Comparison of ENCODE assay signal across 8 cellular contexts in the genomic region with DNA sequence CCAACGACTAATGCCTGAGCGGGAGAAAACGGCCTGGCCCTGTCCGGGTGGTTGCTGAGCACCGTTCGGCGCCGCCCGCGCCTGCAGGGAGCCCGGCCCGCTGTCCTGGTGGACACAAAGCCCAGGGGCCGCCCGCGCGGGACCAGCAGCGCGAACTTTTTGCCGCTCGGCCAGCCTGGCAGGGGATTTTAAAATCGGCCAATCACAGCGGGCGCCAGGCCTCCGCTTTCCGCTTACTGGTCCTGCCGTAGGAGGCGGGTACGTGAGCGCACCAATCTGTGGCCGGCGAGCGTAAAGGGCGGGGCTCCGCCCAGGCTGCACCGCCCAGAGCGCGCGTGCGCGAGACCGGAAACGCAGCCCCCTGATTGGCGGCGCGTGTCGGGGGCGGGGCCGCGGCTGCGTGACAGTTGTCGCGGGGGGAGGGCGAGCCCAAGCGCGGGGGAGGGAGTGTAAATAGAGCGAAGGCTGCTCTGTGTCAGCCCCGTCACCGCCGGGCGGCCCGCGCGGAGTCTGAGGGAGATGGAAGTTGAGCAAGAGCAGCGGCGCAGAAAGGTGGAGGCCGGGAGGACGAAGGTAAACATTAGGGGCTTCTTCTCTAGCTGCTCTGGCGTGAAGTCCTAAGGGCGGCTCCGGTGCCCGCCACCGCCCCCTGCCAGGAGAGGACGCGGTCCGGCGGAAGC. TPM values are rescaled to one million over a fixed set of nuclear protein-coding genes. Genes with fewer than 3 reads are reported as not detected.
DNase-seq lines count a peak whose midpoint lies in the region; ATAC-seq and TF ChIP-seq lines count a peak whose summit lies in the region.

A gene (minus strand): TSS at position 161 of the 680 bp plus-strand sequence. CDS start 1,132 bp downstream, outside the sequence.
A gene with protein sequence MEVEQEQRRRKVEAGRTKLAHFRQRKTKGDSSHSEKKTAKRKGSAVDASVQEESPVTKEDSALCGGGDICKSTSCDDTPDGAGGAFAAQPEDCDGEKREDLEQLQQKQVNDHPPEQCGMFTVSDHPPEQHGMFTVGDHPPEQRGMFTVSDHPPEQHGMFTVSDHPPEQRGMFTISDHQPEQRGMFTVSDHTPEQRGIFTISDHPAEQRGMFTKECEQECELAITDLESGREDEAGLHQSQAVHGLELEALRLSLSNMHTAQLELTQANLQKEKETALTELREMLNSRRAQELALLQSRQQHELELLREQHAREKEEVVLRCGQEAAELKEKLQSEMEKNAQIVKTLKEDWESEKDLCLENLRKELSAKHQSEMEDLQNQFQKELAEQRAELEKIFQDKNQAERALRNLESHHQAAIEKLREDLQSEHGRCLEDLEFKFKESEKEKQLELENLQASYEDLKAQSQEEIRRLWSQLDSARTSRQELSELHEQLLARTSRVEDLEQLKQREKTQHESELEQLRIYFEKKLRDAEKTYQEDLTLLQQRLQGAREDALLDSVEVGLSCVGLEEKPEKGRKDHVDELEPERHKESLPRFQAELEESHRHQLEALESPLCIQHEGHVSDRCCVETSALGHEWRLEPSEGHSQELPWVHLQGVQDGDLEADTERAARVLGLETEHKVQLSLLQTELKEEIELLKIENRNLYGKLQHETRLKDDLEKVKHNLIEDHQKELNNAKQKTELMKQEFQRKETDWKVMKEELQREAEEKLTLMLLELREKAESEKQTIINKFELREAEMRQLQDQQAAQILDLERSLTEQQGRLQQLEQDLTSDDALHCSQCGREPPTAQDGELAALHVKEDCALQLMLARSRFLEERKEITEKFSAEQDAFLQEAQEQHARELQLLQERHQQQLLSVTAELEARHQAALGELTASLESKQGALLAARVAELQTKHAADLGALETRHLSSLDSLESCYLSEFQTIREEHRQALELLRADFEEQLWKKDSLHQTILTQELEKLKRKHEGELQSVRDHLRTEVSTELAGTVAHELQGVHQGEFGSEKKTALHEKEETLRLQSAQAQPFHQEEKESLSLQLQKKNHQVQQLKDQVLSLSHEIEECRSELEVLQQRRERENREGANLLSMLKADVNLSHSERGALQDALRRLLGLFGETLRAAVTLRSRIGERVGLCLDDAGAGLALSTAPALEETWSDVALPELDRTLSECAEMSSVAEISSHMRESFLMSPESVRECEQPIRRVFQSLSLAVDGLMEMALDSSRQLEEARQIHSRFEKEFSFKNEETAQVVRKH (N-terminal part only) (plus strand): TSS at position 447 of the 680 bp plus-strand sequence. CDS start 73 bp downstream, at position 520.

- POLR2A ChIA-PET in CD4-positive, alpha-beta T cell (lab: Charles Lee) = no interaction called here

- peak within 1 kb of the TSS; percentile 96 for H3K4me3 Mint-ChIP-seq in CD4-positive, alpha-beta T cell

- no peaks in the 10 kb centered on the region for H3K9me3 Mint-ChIP-seq in CD4-positive, alpha-beta T cell

- 0% methylated on average over 23 of the region's 76 CpGs for WGBS in right lobe of liver (ENCODE audit: insufficient coverage, low coverage, low lambda C conversion rate, missing lambda C conversion rate)

- peaks cover 39% of the 10 kb centered on the region for H3K4me1 Mint-ChIP-seq in CD4-positive, alpha-beta T cell (ENCODE audit: low read depth)

- DNase-seq in CD4-positive, alpha-beta T cell = peak; percentile 95 to 99 (median 96)
- DNase-seq in HK-2 (ENCODE audit: unreplicated experiment) (peak; percentile 94), NCI-H82 treated with DMSO at 0.1 percent for 48 hours (lab: John Stamatoyannopoulos, UW; ENCODE audit: unreplicated experiment) (peak; percentile 82), dorsolateral prefrontal cortex (peak; percentile 96 to 99 (median 98)), right lobe of liver (peak; percentile 99)
- peak; percentile 95 to 97 for DNase-seq in activated CD4-positive, alpha-beta T cell treated with anti-CD3 and anti-CD28 coated beads, Interleukin-2, amount 50 U/mL, for 48 hours
- peak; percentile 97 for DNase-seq in stimulated activated CD4-positive, alpha-beta T cell treated with anti-CD3 and anti-CD28 coated beads, Interleukin-4, amount 100 ng/mL, for 24 hours

- peak; percentile 81 for ATAC-seq in CD4-positive, alpha-beta T cell (ENCODE audit: poor library complexity)
- peak; percentile 74 for ATAC-seq in GM19455 (IDR thresholded peaks at IDR 0.05; ENCODE audit: unreplicated experiment)
- peak; percentile 90 to 95 (median 93) for ATAC-seq in right lobe of liver

- H3K36me3 ChIP-seq in right lobe of liver = peaks cover 0 to 6% (median 0%) of the 10 kb centered on the region in 4 donors

- H3K4me1 ChIP-seq in right lobe of liver = peaks cover 0 to 18% (median 8%) of the 10 kb centered on the region in 4 donors

- no peaks in the 10 kb centered on the region for H3K27me3 ChIP-seq in CD4-positive, alpha-beta T cell (ENCODE audit: control insufficient read depth, insufficient read depth, low read length)
- H3K27me3 ChIP-seq in dorsolateral prefrontal cortex (no peaks in the 10 kb centered on the region), right lobe of liver (no peaks in the 10 kb centered on the region)

- CTCF ChIA-PET in CD4-positive, alpha-beta T cell (lab: Charles Lee) = interaction anchor here (1.0 kb wide), 1 partner anchor 181 kb away, joined by 3 read pairs; no protein-coding TSS in a partner anchor

- H3K4me3 ChIP-seq in dorsolateral prefrontal cortex = peak within 1 kb of the TSS; percentile 78 to 100 (median 99)
- H3K4me3 ChIP-seq in right lobe of liver = peak within 1 kb of the TSS; percentile 97 to 100 (median 98)

- intact Hi-C loops in CD4-positive, alpha-beta T cell (cut with DNase I, micrococcal nuclease) = loop anchor here (1.0 to 10.0 kb wide), 9 partner anchors 37 to 1039 kb away; a partner anchor contains a TSS
- intact Hi-C loops in dorsolateral prefrontal cortex (cut with DNase I) (loop anchor here (1.0 to 10.0 kb wide), 5 partner anchors 38 to 179 kb away; a partner anchor contains a TSS), right lobe of liver (cut with DNase I) (no loop called here)

- TF ChIP-seq POLR2A in right lobe of liver (IDR thresholded peaks at IDR 0.05) = no peak

- peak within 1 kb of the TSS; percentile 96 for H3K27ac ChIP-seq in CD4-positive, alpha-beta T cell (ENCODE audit: low read depth, low read length)
- peak within 1 kb of the TSS; percentile 83 to 100 (median 98) for H3K27ac ChIP-seq in dorsolateral prefrontal cortex
- H3K27ac ChIP-seq in right lobe of liver = peak within 1 kb of the TSS; percentile 93 to 96 (median 94)

- no peak for TF ChIP-seq CTCF in CD4-positive, alpha-beta T cell (IDR thresholded peaks at IDR 0.05)
- peak in 10 of 56 donors; percentile 8 to 38 (median 18) for TF ChIP-seq CTCF in dorsolateral prefrontal cortex (IDR thresholded peaks at IDR 0.05 in 54 of 56, conservative IDR thresholded peaks at IDR 0.05 in 2 of 56; ENCODE audit: low read depth in 1 of 56, partially characterized antibody in 56 of 56)
- TF ChIP-seq CTCF in right lobe of liver (IDR thresholded peaks at IDR 0.05) = no peak

- H3K27me3 Mint-ChIP-seq in CD4-positive, alpha-beta T cell = no peaks in the 10 kb centered on the region

- peaks cover 33% of the 10 kb centered on the region for H3K36me3 Mint-ChIP-seq in CD4-positive, alpha-beta T cell (ENCODE audit: low read depth)

- peak within 1 kb of the TSS; percentile 99 for H3K27ac Mint-ChIP-seq in CD4-positive, alpha-beta T cell

- H3K9me3 ChIP-seq in CD4-positive, alpha-beta T cell (ENCODE audit: control insufficient read depth, low read length) = no peaks in the 10 kb centered on the region
- H3K9me3 ChIP-seq in right lobe of liver = no peaks in the 10 kb centered on the region

RNA-seq across cellular contexts. Expression of the first gene that starts in this region (rescaled TPM):
- 1 to 10 TPM; 2.0 to 2.8 TPM for total RNA-seq in CD4-positive, alpha-beta T cell
- total RNA-seq in dorsolateral prefrontal cortex = 10 to 100 TPM in 1 of 120 experiments, 1 to 10 TPM in 119; 2.4 to 11.8 (median 5.4) TPM
- 1 to 10 TPM in 5 of 6 experiments, under 1 TPM in 1; 1.00 to 2.4 (median 1.4) TPM for total RNA-seq in right lobe of liver

RNA-seq across cellular contexts. Expression of the second gene that starts in this region (rescaled TPM):
- 10 to 100 TPM; 54.4 to 55.5 TPM for total RNA-seq in CD4-positive, alpha-beta T cell
- 100 to 1,000 TPM in 14 of 120 experiments, 10 to 100 TPM in 106; 48.0 to 125 (median 79.1) TPM for total RNA-seq in dorsolateral prefrontal cortex
- 10 to 100 TPM in 5 of 6 experiments, 1 to 10 TPM in 1; 9.9 to 18.2 (median 14.1) TPM for total RNA-seq in right lobe of liver

Comparison
In these comparisons a context has a peak if more than half of its experiments do, and no peak if none do; other contexts are left out.
1. Peak in every context shown above with its lines: DNase-seq, ATAC-seq, H3K4me3 ChIP-seq and H3K27ac ChIP-seq.
2. intact Hi-C loops: an anchor here in CD4-positive, alpha-beta T cell (1.0 to 10.0 kb wide) and dorsolateral prefrontal cortex (1.0 to 10.0 kb wide); none called in right lobe of liver.